In genomic region chr9:93669116-93669957, GRCh38 we compare ENCODE assay signal across 10 cellular contexts.
A peak's percentile ranks its signal among the peaks of the same experiment; 100 is the strongest.
DNase-seq lines count a peak whose midpoint lies in the region; ATAC-seq and TF ChIP-seq lines count a peak whose summit lies in the region.
"Had no signal": no experiment of that assay in that cellular context is flagged by ENCODE, and none has a peak within 500 bp of the region (broad histone marks: within the 10 kb centered on the region; RNA-seq: fewer than 3 reads in every experiment).

No MANE protein-coding gene starts in this region.

- H3K36me3 Mint-ChIP-seq in Calu3 (ENCODE audit: insufficient read depth, unreplicated experiment) = no peaks in the 10 kb centered on the region

- H3K27me3 ChIP-seq in RWPE2 (ENCODE audit: insufficient read depth, poor library complexity, severe bottlenecking) = no peaks in the 10 kb centered on the region

- ATAC-seq in RWPE2 (ENCODE audit: low read depth) = no peak

- no peak overlapping the region for H3K27ac Mint-ChIP-seq in Calu3 (ENCODE audit: unreplicated experiment)
- H3K27ac Mint-ChIP-seq: activated CD4-positive, alpha-beta T cell treated with anti-CD3 and anti-CD28 coated beads, Interleukin-2, amount 10 ng/mL, durations not matched to agents 7 days and 5 days had no signal

- H3K27ac ChIP-seq in RWPE2 (ENCODE audit: poor library complexity, severe bottlenecking) = no peak overlapping the region
- H3K27ac ChIP-seq: HL-60 had no signal

- no peak for TF ChIP-seq CTCF in RWPE2 (IDR thresholded peaks at IDR 0.05; ENCODE audit: poor library complexity, severe bottlenecking)
- no peak for TF ChIP-seq CTCF in Calu3 (IDR thresholded peaks at IDR 0.05; ENCODE audit: unreplicated experiment)

- BruUV-seq in Calu3 (replicated peaks; lab: Mats Ljungman, UMichigan) = no TSS peak

- H3K4me3 Mint-ChIP-seq in Calu3 (ENCODE audit: low read depth, unreplicated experiment) = no peak overlapping the region
- H3K4me3 Mint-ChIP-seq: activated CD4-positive, alpha-beta T cell treated with anti-CD3 and anti-CD28 coated beads, Interleukin-2, amount 10 ng/mL, durations not matched to agents 7 days and 5 days had no signal

- H3K9me3 Mint-ChIP-seq in Calu3 (ENCODE audit: low read depth, unreplicated experiment) = no peaks in the 10 kb centered on the region
- H3K9me3 Mint-ChIP-seq: activated CD4-positive, alpha-beta T cell treated with anti-CD3 and anti-CD28 coated beads, Interleukin-2, amount 10 ng/mL, durations not matched to agents 7 days and 5 days had no signal

- intact Hi-C loops in head of caudate nucleus (cut with DNase I) (no loop called here), posterior cingulate gyrus (cut with DNase I) (no loop called here), Calu3 (cut with micrococcal nuclease; ENCODE audit: unreplicated experiment) (no loop called here)

- no peaks in the 10 kb centered on the region for H3K4me1 Mint-ChIP-seq in Calu3 (ENCODE audit: low read depth, unreplicated experiment)
- H3K4me1 Mint-ChIP-seq: activated CD4-positive, alpha-beta T cell treated with anti-CD3 and anti-CD28 coated beads, Interleukin-2, amount 10 ng/mL, durations not matched to agents 7 days and 5 days had no signal

- no peaks in the 10 kb centered on the region for H3K36me3 ChIP-seq in RWPE2 (ENCODE audit: low read depth)

- no peaks in the 10 kb centered on the region for H3K4me1 ChIP-seq in RWPE2 (ENCODE audit: insufficient read depth, poor library complexity, severe bottlenecking)

- H3K9me3 ChIP-seq in RWPE2 (ENCODE audit: severe bottlenecking) = no peaks in the 10 kb centered on the region

- no peaks in the 10 kb centered on the region for H3K27me3 Mint-ChIP-seq in Calu3 (ENCODE audit: unreplicated experiment)
- H3K27me3 Mint-ChIP-seq: activated CD4-positive, alpha-beta T cell treated with anti-CD3 and anti-CD28 coated beads, Interleukin-2, amount 10 ng/mL, durations not matched to agents 7 days and 5 days had no signal

- DNase-seq in EH (ENCODE audit: low read depth) (peak; percentile 12), RWPE2 (ENCODE audit: low spot score) (peak; percentile 33), head of caudate nucleus (peak in 29 of 42 donors; percentile 1 to 42 (median 9)), posterior cingulate gyrus (peak in 6 of 10 donors; percentile 15 to 83 (median 40)), Calu3 (no peak), SW480 (ENCODE audit: low spot score) (no peak)
- DNase-seq in stimulated activated CD8-positive, alpha-beta memory T cell treated with anti-CD3 and anti-CD28 coated beads, Interleukin-4, amount 100 ng/mL, for 48 hours = no peak
- DNase-seq: activated CD4-positive, alpha-beta T cell treated with anti-CD3 and anti-CD28 coated beads, Interleukin-2, amount 10 ng/mL, durations not matched to agents 7 days and 5 days; NCI-H524 treated with DMSO at 0.1 percent for 48 hours had no signal

- CTCF ChIA-PET in Calu3 (lab: Charles Lee) = no interaction called here

- H3K4me3 ChIP-seq in RWPE2 (ENCODE audit: severe bottlenecking) = no peak overlapping the region

Comparison
In these comparisons a context has a peak if more than half of its experiments do, and no peak if none do; other contexts are left out.
1. DNase-seq: peak in EH (single experiment), RWPE2 (single experiment), head of caudate nucleus (29 of 42) and posterior cingulate gyrus (6 of 10); none in stimulated activated CD8-positive, alpha-beta memory T cell treated with anti-CD3 and anti-CD28 coated beads, Interleukin-4, amount 100 ng/mL, for 48 hours (single experiment), Calu3 (single experiment) and SW480 (single experiment).